1 cellular context compared by ENCODE assay signal in the genomic region with DNA sequence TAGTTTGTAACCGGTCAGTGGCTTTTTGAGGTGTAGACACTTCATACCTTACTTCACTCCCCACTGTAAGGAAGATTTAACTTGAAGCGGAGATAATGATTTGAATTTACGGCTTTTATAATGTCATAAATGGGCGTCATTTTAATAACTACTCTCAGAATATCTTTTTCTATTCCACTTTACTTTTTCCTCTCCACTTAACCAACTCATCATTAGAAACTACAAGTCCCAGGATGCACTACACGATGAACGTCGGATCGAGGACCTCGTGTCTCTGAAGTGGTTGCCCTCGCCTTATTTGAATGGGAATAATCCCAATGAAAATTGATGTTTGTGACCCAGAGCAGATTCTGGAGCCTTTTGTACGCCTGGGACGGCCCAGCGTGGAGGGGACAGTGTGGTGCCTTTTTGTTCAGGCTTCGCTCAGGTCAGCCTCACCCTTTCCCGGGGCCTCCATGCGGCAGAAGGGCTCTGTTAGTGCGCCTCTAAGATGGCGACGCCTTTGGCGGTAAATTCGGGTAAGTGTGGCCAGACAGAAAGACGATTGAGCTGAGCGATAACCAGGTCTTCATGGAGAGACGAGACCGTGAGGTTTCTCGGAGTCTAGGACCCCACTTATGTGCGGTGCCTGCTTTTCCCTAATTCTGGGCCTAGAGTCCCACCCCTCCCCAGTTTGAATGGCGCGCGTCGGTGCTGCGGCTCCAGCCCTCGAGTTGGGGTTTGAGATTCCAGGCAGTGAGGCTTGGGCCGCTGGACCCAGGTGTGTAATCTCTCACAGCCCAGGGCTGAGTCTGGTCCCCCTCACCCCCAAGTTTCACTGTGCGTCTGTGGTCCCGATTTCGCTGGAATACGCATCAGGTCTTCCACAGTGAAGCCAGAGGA.
TF ChIP-seq lines count a peak whose summit lies in the region.

Gene NUP205 (plus strand): TSS at position 463 of the 882 bp plus-strand sequence. CDS start 28 bp downstream, at position 491.

TF ChIP-seq in HepG2, 621 proteins besides CTCF, POLR2A, EP300 and RAD21 (continued from another document and continues in another):
- TF ChIP-seq SP140L (CRISPR knock-in tag; IDR thresholded peaks at IDR 0.05; ENCODE audit: borderline replicate concordance) (no peak), HOXA7 (CRISPR knock-in tag; IDR thresholded peaks at IDR 0.05) (no peak), MAFF (IDR thresholded peaks at IDR 0.05; ENCODE audit: low read depth, low read length) (no peak), ZFP36L2 (CRISPR knock-in tag; IDR thresholded peaks at IDR 0.05) (no peak), FOXO1 (CRISPR knock-in tag; IDR thresholded peaks at IDR 0.05) (no peak), ATAD3A (CRISPR knock-in tag; IDR thresholded peaks at IDR 0.05) (no peak), ZC3H4 (CRISPR knock-in tag; IDR thresholded peaks at IDR 0.05; ENCODE audit: borderline replicate concordance) (no peak), PHF5A (CRISPR knock-in tag; IDR thresholded peaks at IDR 0.05; ENCODE audit: low read depth, unreplicated experiment) (no peak), ZNF788 (CRISPR knock-in tag; IDR thresholded peaks at IDR 0.05; ENCODE audit: borderline replicate concordance) (peak; percentile 60; the same call in 1 of the 2 replicates), ZMYM4 (CRISPR knock-in tag; IDR thresholded peaks at IDR 0.05) (peak; percentile 81; the same call in 1 of the 2 replicates), ZSCAN25 (CRISPR knock-in tag; IDR thresholded peaks at IDR 0.05) (0 out of 2 replicates have a peak, but pooled peaks have one; percentile 66), NFKBIZ (CRISPR knock-in tag; IDR thresholded peaks at IDR 0.05) (peak; percentile 31; the same call in 1 of the 2 replicates), RAD51 (IDR thresholded peaks at IDR 0.05; ENCODE audit: borderline replicate concordance) (no peak), ZNF737 (CRISPR knock-in tag; IDR thresholded peaks at IDR 0.05; ENCODE audit: borderline replicate concordance) (no peak), ZFAT (CRISPR knock-in tag; conservative IDR thresholded peaks at IDR 0.05) (0 out of 2 replicates have a peak, but pooled peaks have one; percentile 1), ZNF678 (CRISPR knock-in tag; IDR thresholded peaks at IDR 0.05) (0 out of 2 replicates have a peak, but pooled peaks have one; percentile 55), ZNF547 (CRISPR knock-in tag; IDR thresholded peaks at IDR 0.05) (peak; percentile 54; the same call in 1 of the 2 replicates), POLR2AphosphoS5 (IDR thresholded peaks at IDR 0.05; ENCODE audit: low read depth, low read length) (peak; percentile 86), ZNF17 (CRISPR knock-in tag; IDR thresholded peaks at IDR 0.05) (no peak; the same call in 1 of the 2 replicates), POGZ (CRISPR knock-in tag; IDR thresholded peaks at IDR 0.05) (peak; percentile 70), NFE2L1 (CRISPR knock-in tag; IDR thresholded peaks at IDR 0.05; ENCODE audit: borderline replicate concordance) (no peak), ZNF264 (CRISPR knock-in tag; IDR thresholded peaks at IDR 0.05) (0 out of 2 replicates have a peak, but pooled peaks have one; percentile 50), ZFP36 (IDR thresholded peaks at IDR 0.05; ENCODE audit: borderline replicate concordance, low read depth, low read length, partially characterized antibody) (no peak), ONECUT2 (CRISPR knock-in tag; IDR thresholded peaks at IDR 0.05) (no peak), ZNF619 (CRISPR knock-in tag; IDR thresholded peaks at IDR 0.05) (no peak), ZNF672 (CRISPR knock-in tag; IDR thresholded peaks at IDR 0.05) (no peak), ZNF761 (CRISPR knock-in tag; conservative IDR thresholded peaks at IDR 0.05) (0 out of 2 replicates have a peak, but pooled peaks have one; percentile 79), ZNF883 (CRISPR knock-in tag; IDR thresholded peaks at IDR 0.05; ENCODE audit: not compliant biosample characterization) (peak; percentile 82), PRPF4 (IDR thresholded peaks at IDR 0.05; ENCODE audit: low read depth, low read length, poor library complexity, severe bottlenecking) (no peak), HOXA5 (CRISPR knock-in tag; IDR thresholded peaks at IDR 0.05) (peak; percentile 31; the same call in 1 of the 2 replicates), GATA4 (IDR thresholded peaks at IDR 0.05; ENCODE audit: borderline replicate concordance, low read depth) (no peak; the same call in 1 of the 2 replicates), MBNL3 (CRISPR knock-in tag; conservative IDR thresholded peaks at IDR 0.05) (no peak), ZFYVE20 (CRISPR knock-in tag; IDR thresholded peaks at IDR 0.05; ENCODE audit: borderline replicate concordance, low read depth) (0 out of 2 replicates have a peak, but pooled peaks have one; percentile 29), ARNTL (CRISPR knock-in tag; IDR thresholded peaks at IDR 0.05) (no peak), THAP11 (CRISPR knock-in tag; IDR thresholded peaks at IDR 0.05) (peak; percentile 100), RFX3 (CRISPR knock-in tag; IDR thresholded peaks at IDR 0.05) (no peak), PCBP2 (optimal IDR thresholded peaks at IDR 0.05; ENCODE audit: low read depth, low read length, poor library complexity, severe bottlenecking) (no peak), ZNF44 (CRISPR knock-in tag; IDR thresholded peaks at IDR 0.05) (no peak), KDM5A (IDR thresholded peaks at IDR 0.05; ENCODE audit: borderline replicate concordance, low read length) (peak; percentile 84), ZSCAN30 (CRISPR knock-in tag; IDR thresholded peaks at IDR 0.05) (peak; percentile 27; the same call in 1 of the 2 replicates), NFIC (IDR thresholded peaks at IDR 0.05; ENCODE audit: low read length) (peak; percentile 33; the same call in 1 of the 2 replicates), ATF7 (IDR thresholded peaks at IDR 0.05) (no peak), ATF7 (CRISPR knock-in tag; IDR thresholded peaks at IDR 0.05) (0 out of 2 replicates have a peak, but pooled peaks have one; percentile 33), TEAD2 (CRISPR knock-in tag; IDR thresholded peaks at IDR 0.05) (0 out of 2 replicates have a peak, but pooled peaks have one; percentile 23), ZNF432 (CRISPR knock-in tag; IDR thresholded peaks at IDR 0.05; ENCODE audit: borderline replicate concordance) (no peak), ARID2 (CRISPR knock-in tag; IDR thresholded peaks at IDR 0.05; ENCODE audit: borderline replicate concordance) (no peak), ZNF614 (CRISPR knock-in tag; IDR thresholded peaks at IDR 0.05; ENCODE audit: borderline replicate concordance) (peak; percentile 80; the same call in 1 of the 2 replicates), ADNP (CRISPR knock-in tag; IDR thresholded peaks at IDR 0.05) (no peak), ZNF747 (CRISPR knock-in tag; IDR thresholded peaks at IDR 0.05; ENCODE audit: borderline replicate concordance) (no peak)
- TF ChIP-seq, protein P1, sequence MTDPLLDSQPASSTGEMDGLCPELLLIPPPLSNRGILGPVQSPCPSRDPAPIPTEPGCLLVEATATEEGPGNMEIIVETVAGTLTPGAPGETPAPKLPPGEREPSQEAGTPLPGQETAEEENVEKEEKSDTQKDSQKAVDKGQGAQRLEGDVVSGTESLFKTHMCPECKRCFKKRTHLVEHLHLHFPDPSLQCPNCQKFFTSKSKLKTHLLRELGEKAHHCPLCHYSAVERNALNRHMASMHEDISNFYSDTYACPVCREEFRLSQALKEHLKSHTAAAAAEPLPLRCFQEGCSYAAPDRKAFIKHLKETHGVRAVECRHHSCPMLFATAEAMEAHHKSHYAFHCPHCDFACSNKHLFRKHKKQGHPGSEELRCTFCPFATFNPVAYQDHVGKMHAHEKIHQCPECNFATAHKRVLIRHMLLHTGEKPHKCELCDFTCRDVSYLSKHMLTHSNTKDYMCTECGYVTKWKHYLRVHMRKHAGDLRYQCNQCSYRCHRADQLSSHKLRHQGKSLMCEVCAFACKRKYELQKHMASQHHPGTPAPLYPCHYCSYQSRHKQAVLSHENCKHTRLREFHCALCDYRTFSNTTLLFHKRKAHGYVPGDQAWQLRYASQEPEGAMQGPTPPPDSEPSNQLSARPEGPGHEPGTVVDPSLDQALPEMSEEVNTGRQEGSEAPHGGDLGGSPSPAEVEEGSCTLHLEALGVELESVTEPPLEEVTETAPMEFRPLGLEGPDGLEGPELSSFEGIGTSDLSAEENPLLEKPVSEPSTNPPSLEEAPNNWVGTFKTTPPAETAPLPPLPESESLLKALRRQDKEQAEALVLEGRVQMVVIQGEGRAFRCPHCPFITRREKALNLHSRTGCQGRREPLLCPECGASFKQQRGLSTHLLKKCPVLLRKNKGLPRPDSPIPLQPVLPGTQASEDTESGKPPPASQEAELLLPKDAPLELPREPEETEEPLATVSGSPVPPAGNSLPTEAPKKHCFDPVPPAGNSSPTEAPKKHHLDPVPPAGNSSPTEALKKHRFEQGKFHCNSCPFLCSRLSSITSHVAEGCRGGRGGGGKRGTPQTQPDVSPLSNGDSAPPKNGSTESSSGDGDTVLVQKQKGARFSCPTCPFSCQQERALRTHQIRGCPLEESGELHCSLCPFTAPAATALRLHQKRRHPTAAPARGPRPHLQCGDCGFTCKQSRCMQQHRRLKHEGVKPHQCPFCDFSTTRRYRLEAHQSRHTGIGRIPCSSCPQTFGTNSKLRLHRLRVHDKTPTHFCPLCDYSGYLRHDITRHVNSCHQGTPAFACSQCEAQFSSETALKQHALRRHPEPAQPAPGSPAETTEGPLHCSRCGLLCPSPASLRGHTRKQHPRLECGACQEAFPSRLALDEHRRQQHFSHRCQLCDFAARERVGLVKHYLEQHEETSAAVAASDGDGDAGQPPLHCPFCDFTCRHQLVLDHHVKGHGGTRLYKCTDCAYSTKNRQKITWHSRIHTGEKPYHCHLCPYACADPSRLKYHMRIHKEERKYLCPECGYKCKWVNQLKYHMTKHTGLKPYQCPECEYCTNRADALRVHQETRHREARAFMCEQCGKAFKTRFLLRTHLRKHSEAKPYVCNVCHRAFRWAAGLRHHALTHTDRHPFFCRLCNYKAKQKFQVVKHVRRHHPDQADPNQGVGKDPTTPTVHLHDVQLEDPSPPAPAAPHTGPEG (CRISPR knock-in tag; IDR thresholded peaks at IDR 0.05): no peak
- TF ChIP-seq, protein P2, sequence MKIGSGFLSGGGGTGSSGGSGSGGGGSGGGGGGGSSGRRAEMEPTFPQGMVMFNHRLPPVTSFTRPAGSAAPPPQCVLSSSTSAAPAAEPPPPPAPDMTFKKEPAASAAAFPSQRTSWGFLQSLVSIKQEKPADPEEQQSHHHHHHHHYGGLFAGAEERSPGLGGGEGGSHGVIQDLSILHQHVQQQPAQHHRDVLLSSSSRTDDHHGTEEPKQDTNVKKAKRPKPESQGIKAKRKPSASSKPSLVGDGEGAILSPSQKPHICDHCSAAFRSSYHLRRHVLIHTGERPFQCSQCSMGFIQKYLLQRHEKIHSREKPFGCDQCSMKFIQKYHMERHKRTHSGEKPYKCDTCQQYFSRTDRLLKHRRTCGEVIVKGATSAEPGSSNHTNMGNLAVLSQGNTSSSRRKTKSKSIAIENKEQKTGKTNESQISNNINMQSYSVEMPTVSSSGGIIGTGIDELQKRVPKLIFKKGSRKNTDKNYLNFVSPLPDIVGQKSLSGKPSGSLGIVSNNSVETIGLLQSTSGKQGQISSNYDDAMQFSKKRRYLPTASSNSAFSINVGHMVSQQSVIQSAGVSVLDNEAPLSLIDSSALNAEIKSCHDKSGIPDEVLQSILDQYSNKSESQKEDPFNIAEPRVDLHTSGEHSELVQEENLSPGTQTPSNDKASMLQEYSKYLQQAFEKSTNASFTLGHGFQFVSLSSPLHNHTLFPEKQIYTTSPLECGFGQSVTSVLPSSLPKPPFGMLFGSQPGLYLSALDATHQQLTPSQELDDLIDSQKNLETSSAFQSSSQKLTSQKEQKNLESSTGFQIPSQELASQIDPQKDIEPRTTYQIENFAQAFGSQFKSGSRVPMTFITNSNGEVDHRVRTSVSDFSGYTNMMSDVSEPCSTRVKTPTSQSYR (CRISPR knock-in tag; IDR thresholded peaks at IDR 0.05; ENCODE audit: borderline replicate concordance): no peak
- TF ChIP-seq, protein P3, sequence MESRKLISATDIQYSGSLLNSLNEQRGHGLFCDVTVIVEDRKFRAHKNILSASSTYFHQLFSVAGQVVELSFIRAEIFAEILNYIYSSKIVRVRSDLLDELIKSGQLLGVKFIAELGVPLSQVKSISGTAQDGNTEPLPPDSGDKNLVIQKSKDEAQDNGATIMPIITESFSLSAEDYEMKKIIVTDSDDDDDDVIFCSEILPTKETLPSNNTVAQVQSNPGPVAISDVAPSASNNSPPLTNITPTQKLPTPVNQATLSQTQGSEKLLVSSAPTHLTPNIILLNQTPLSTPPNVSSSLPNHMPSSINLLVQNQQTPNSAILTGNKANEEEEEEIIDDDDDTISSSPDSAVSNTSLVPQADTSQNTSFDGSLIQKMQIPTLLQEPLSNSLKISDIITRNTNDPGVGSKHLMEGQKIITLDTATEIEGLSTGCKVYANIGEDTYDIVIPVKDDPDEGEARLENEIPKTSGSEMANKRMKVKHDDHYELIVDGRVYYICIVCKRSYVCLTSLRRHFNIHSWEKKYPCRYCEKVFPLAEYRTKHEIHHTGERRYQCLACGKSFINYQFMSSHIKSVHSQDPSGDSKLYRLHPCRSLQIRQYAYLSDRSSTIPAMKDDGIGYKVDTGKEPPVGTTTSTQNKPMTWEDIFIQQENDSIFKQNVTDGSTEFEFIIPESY (CRISPR knock-in tag; IDR thresholded peaks at IDR 0.05): peak; percentile 56; the same call in 1 of the 2 replicates
- TF ChIP-seq, protein P4, sequence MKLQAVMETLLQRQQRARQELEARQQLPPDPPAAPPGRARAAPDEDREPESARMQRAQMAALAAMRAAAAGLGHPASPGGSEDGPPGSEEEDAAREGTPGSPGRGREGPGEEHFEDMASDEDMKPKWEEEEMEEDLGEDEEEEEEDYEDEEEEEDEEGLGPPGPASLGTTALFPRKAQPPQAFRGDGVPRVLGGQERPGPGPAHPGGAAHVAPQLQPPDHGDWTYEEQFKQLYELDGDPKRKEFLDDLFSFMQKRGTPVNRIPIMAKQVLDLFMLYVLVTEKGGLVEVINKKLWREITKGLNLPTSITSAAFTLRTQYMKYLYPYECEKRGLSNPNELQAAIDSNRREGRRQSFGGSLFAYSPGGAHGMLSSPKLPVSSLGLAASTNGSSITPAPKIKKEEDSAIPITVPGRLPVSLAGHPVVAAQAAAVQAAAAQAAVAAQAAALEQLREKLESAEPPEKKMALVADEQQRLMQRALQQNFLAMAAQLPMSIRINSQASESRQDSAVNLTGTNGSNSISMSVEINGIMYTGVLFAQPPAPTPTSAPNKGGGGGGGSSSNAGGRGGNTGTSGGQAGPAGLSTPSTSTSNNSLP (IDR thresholded peaks at IDR 0.05; ENCODE audit: low read depth, low read length): no peak
- TF ChIP-seq, protein P5, sequence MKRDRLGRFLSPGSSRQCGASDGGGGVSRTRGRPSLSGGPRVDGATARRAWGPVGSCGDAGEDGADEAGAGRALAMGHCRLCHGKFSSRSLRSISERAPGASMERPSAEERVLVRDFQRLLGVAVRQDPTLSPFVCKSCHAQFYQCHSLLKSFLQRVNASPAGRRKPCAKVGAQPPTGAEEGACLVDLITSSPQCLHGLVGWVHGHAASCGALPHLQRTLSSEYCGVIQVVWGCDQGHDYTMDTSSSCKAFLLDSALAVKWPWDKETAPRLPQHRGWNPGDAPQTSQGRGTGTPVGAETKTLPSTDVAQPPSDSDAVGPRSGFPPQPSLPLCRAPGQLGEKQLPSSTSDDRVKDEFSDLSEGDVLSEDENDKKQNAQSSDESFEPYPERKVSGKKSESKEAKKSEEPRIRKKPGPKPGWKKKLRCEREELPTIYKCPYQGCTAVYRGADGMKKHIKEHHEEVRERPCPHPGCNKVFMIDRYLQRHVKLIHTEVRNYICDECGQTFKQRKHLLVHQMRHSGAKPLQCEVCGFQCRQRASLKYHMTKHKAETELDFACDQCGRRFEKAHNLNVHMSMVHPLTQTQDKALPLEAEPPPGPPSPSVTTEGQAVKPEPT (CRISPR knock-in tag; IDR thresholded peaks at IDR 0.05; ENCODE audit: low read depth): 0 out of 2 replicates have a peak, but pooled peaks have one; percentile 54
